9 cellular contexts compared by ENCODE assay signal in the genomic region with DNA sequence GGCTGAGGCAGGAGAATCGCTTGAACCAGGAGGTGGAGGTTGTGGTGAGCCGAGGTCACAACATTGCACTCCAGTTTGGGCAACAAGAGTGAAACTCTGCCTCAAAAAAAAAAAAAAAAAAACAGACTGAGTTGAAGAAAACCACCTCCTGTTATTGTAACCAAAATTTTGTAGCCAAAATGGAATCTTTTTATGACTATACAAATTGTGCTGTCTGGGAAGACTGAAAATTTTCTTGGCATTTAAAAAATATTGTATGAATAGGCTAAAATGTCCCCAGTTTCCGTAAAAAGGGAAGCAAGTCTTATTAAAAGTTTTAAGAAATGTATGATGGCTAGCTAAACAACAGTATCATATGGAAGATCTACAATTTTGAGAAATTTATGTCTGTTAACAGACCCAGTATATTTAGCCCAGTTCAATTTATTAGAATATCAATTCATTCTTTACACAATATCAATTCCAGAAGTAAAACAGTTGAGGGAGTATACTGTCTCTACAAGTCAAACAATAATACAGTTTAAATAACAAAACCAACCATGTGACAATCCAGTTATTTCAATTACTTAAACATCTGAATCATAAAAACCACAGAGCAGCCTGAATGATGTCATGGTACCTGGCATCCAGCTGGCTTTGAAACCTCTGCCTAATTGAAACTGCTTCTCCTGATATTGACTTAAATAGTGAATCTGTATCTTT.
A peak's percentile ranks its signal among the peaks of the same experiment; 100 is the strongest.
DNase-seq lines count a peak whose midpoint lies in the region; ATAC-seq, FAIRE-seq and TF ChIP-seq lines count a peak whose summit lies in the region.
"Had no signal": no experiment of that assay in that cellular context is flagged by ENCODE, and none has a peak within 500 bp of the region (broad histone marks: within the 10 kb centered on the region; RNA-seq: fewer than 3 reads in every experiment).

No MANE protein-coding gene starts in this region.

- H3K79me2 ChIP-seq in astrocyte (ENCODE audit: insufficient read depth, low read length) = no peaks in the 10 kb centered on the region

- peak; percentile 73 for ATAC-seq in GM19452 (IDR thresholded peaks at IDR 0.05; ENCODE audit: unreplicated experiment)
- peak; percentile 50 for ATAC-seq in HG03575 (IDR thresholded peaks at IDR 0.05; ENCODE audit: extremely low read depth, insufficient number of reproducible peaks, low FRiP score, unreplicated experiment)
- ATAC-seq in lower lobe of right lung = no peak

- H3K4me2 ChIP-seq in astrocyte (ENCODE audit: low read length) (peak overlapping the region; percentile 51), skeletal muscle satellite cell (ENCODE audit: low read length) (peak overlapping the region; percentile 23)

- H3K27ac ChIP-seq in astrocyte (ENCODE audit: low read depth, low read length) (peak overlapping the region; percentile 60), lower lobe of right lung (no peak overlapping the region)
- H3K27ac ChIP-seq: cardiac muscle cell had no signal

- H3K9me3 Mint-ChIP-seq in astrocyte (ENCODE audit: unreplicated experiment) = no peaks in the 10 kb centered on the region

- H3K36me3 ChIP-seq in astrocyte (ENCODE audit: insufficient read depth, low read length) (no peaks in the 10 kb centered on the region), skeletal muscle satellite cell (ENCODE audit: insufficient read depth, low read length) (no peaks in the 10 kb centered on the region), lower lobe of right lung (no peaks in the 10 kb centered on the region)
- H3K36me3 ChIP-seq: cardiac muscle cell had no signal

- peaks cover 15% of the 10 kb centered on the region for H3K4me1 ChIP-seq in astrocyte (ENCODE audit: insufficient read depth, low read length)
- peaks cover 18% of the 10 kb centered on the region for H3K4me1 ChIP-seq in skeletal muscle satellite cell (ENCODE audit: control insufficient read depth, insufficient read depth, low read length)
- peaks cover 5% of the 10 kb centered on the region for H3K4me1 ChIP-seq in lower lobe of right lung

- peak overlapping the region; percentile 91 for H3K27ac Mint-ChIP-seq in astrocyte (ENCODE audit: unreplicated experiment)

- TF ChIP-seq CTCF in astrocyte (IDR thresholded peaks at IDR 0.05; ENCODE audit: insufficient read depth, low read depth, low read length) = no peak
- no peak for TF ChIP-seq CTCF in lower lobe of right lung (IDR thresholded peaks at IDR 0.05)

- H3K4me3 ChIP-seq in astrocyte (ENCODE audit: insufficient read depth, low read depth, low read length) = no peak overlapping the region
- H3K4me3 ChIP-seq in skeletal muscle satellite cell (ENCODE audit: low read length) = no peak overlapping the region
- no peak overlapping the region for H3K4me3 ChIP-seq in lower lobe of right lung
- H3K4me3 ChIP-seq: cardiac muscle cell had no signal

- H3K36me3 Mint-ChIP-seq in astrocyte (ENCODE audit: low read depth, unreplicated experiment) = no peaks in the 10 kb centered on the region

- DNase-seq in AML-193 (lab: John Stamatoyannopoulos, UW) (peak; percentile 45 to 47), astrocyte (ENCODE audit: low read depth) (peak; percentile 94), cerebellar nuclear complex (lab: John Stamatoyannopoulos, UW) (no peak), lower lobe of right lung (no peak), NCI-H1436 treated with DMSO at 0.1 percent for 48 hours (lab: John Stamatoyannopoulos, UW) (no peak)

- H3K27me3 Mint-ChIP-seq in astrocyte (ENCODE audit: low read depth, unreplicated experiment) = no peaks in the 10 kb centered on the region

- H4K20me1 ChIP-seq in astrocyte (ENCODE audit: insufficient read depth, low read length) = no peaks in the 10 kb centered on the region

- H2AFZ ChIP-seq in astrocyte (ENCODE audit: low read depth, low read length) = no peak overlapping the region

- H3K9ac ChIP-seq in astrocyte (ENCODE audit: low read length) = peak overlapping the region; percentile 15
- H3K9ac ChIP-seq in skeletal muscle satellite cell (ENCODE audit: low read depth, low read length) = no peak overlapping the region

- H3K9me3 ChIP-seq in astrocyte (ENCODE audit: insufficient read depth, low read depth, low read length) (no peaks in the 10 kb centered on the region), skeletal muscle satellite cell (replicated peaks; ENCODE audit: low read length) (no peaks in the 10 kb centered on the region), lower lobe of right lung (no peaks in the 10 kb centered on the region)

- H3K27me3 ChIP-seq in astrocyte (ENCODE audit: insufficient read depth, low read length) = no peaks in the 10 kb centered on the region
- H3K27me3 ChIP-seq in skeletal muscle satellite cell (ENCODE audit: control insufficient read depth, insufficient read depth, low read length) = no peaks in the 10 kb centered on the region
- H3K27me3 ChIP-seq in lower lobe of right lung (ENCODE audit: low read depth) = no peaks in the 10 kb centered on the region

- H3K4me3 Mint-ChIP-seq in astrocyte (ENCODE audit: unreplicated experiment) = no peak overlapping the region

- H3K4me1 Mint-ChIP-seq in astrocyte (ENCODE audit: low read depth, unreplicated experiment) = peaks cover 18% of the 10 kb centered on the region

- peak; percentile 47 for FAIRE-seq in astrocyte (lab: Jason Lieb, UNC)

- intact Hi-C loops in lower lobe of right lung (cut with DNase I) = no loop called here

Comparison
In these comparisons a context has a peak if more than half of its experiments do, and no peak if none do; other contexts are left out.
1. DNase-seq: peak in AML-193 (2 of 2) and astrocyte (single experiment); none in cerebellar nuclear complex (0 of 2), lower lobe of right lung (single experiment) and NCI-H1436 treated with DMSO at 0.1 percent for 48 hours (single experiment).
2. ATAC-seq: peak in GM19452 (single experiment) and HG03575 (single experiment); none in lower lobe of right lung (0 of 2).